Comparison of ENCODE assay signal across 1 cellular context in the genomic region with DNA sequence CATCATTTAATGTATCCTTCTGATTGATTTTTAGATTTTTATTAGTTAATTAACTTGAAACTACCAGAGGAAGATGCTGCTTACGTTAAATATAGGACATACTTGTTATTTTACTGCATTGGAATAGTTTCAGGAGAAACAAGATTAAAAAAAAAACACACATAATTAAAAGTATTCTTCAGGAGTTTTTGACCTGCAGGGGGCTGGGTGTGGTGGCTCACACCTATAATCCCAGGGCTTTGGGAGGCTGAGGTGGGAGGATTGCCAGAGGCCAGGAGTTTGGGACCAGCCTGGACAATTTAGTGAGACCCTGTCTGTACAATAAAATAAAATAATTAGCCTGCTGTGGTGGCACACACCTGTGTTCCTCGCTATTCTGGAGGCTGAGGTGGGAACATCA.
TF ChIP-seq lines count a peak whose summit lies in the region.

No MANE protein-coding gene starts in this region.

TF ChIP-seq in A549, 52 proteins besides CTCF, POLR2A, EP300 and RAD21 (continued from another document):
- TF ChIP-seq, protein P1, sequence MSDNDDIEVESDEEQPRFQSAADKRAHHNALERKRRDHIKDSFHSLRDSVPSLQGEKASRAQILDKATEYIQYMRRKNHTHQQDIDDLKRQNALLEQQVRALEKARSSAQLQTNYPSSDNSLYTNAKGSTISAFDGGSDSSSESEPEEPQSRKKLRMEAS (IDR thresholded peaks at IDR 0.05) = no peak
- TF ChIP-seq CBX8 (IDR thresholded peaks at IDR 0.05) = no peak
- TF ChIP-seq FOSB (CRISPR knock-in tag; IDR thresholded peaks at IDR 0.05) = no peak
- no peak for TF ChIP-seq SREBF2 (IDR thresholded peaks at IDR 0.05)
- TF ChIP-seq NPAS2 (CRISPR knock-in tag; IDR thresholded peaks at IDR 0.05; ENCODE audit: borderline replicate concordance) = no peak
- no peak for TF ChIP-seq TP53 (CRISPR knock-in tag; IDR thresholded peaks at IDR 0.05)
- TF ChIP-seq JUNB (IDR thresholded peaks at IDR 0.05) = no peak
- no peak for TF ChIP-seq HOXB5 (CRISPR knock-in tag; IDR thresholded peaks at IDR 0.05)
- no peak for TF ChIP-seq CHD4 (IDR thresholded peaks at IDR 0.05; ENCODE audit: borderline replicate concordance)
